17 cellular contexts compared by ENCODE assay signal in genomic region chr6:8785223-8785622, GRCh38.
"Had no signal": no experiment of that assay in that cellular context is flagged by ENCODE, and none has a peak within 500 bp of the region (broad histone marks: within the 10 kb centered on the region; RNA-seq: fewer than 3 reads in every experiment).

No MANE protein-coding gene starts in this region.

- H3K36me3 ChIP-seq: ovary, sigmoid colon, spleen, transverse colon, vagina had no signal

- H3K4me1 ChIP-seq: psoas muscle, sigmoid colon, spleen, transverse colon, vagina had no signal

- H3K9me3 ChIP-seq: ovary, psoas muscle, sigmoid colon, transverse colon, vagina had no signal

- H3K27ac ChIP-seq: coronary artery, ovary, psoas muscle, sigmoid colon, spleen, transverse colon, vagina had no signal

- H3K4me3 ChIP-seq: coronary artery, lung, ovary, psoas muscle, sigmoid colon, spleen, transverse colon, vagina had no signal

- H3K27me3 ChIP-seq: ovary, sigmoid colon, spleen, transverse colon, vagina had no signal

- ATAC-seq: left ventricle myocardium superior; natural killer cell; psoas muscle; right cardiac atrium; stimulated activated memory B cell treated with anti-CD40 and anti-IgM and Interleukin-4, amounts not matched to agents 10 μg/mL and 1 μg/mL and 100 μg/mL, for 72 hours had no signal

- DNase-seq: dermis blood vessel endothelial cell; effector memory CD4-positive, alpha-beta T cell; left ventricle myocardium superior; natural killer cell; occipital lobe; ovary; posterior cingulate gyrus; psoas muscle; right cardiac atrium; sigmoid colon; spleen; stimulated activated CD4-positive, alpha-beta T cell treated with anti-CD3 and anti-CD28 coated beads, Interleukin-4, amount 100 ng/mL, for 4 hours; transverse colon had no signal
